ENCODE assay signal across 2 cellular contexts in genomic region chr1:58290685-58291372, GRCh38.
TF ChIP-seq lines count a peak whose summit lies in the region.

No MANE protein-coding gene starts in this region.

TF ChIP-seq in GM12878, 131 proteins besides CTCF, POLR2A, EP300 and RAD21 (continued from another document):
- peak; percentile 87 for TF ChIP-seq REST (IDR thresholded peaks at IDR 0.05; ENCODE audit: low read depth, low read length)
- TF ChIP-seq USF1 (IDR thresholded peaks at IDR 0.05; ENCODE audit: borderline replicate concordance, extremely low read length, insufficient read depth, low read depth, low read length), result peak; percentile 27
- no peak for TF ChIP-seq EZH2 (IDR thresholded peaks at IDR 0.05; ENCODE audit: borderline replicate concordance, control insufficient read depth, low read depth, low read length)
- TF ChIP-seq BHLHE40 (IDR thresholded peaks at IDR 0.05; ENCODE audit: borderline replicate concordance in 1 of 2, low read depth in 2 of 2, low read length in 1 of 2), result no peak
- TF ChIP-seq MXI1 (IDR thresholded peaks at IDR 0.05; ENCODE audit: low read depth, low read length), result 0 out of 2 replicates have a peak, but pooled peaks have one; percentile 43
- no peak for TF ChIP-seq RFX5 (IDR thresholded peaks at IDR 0.05; ENCODE audit: low read depth, low read length)

TF ChIP-seq in liver, 16 proteins besides CTCF, POLR2A, EP300 and RAD21 (continued from another document):
- TF ChIP-seq REST (IDR thresholded peaks at IDR 0.05), result peak; percentile 99
